13 cellular contexts compared by ENCODE assay signal in genomic region chr9:109956811-109957440, GRCh38.
A peak's percentile ranks its signal among the peaks of the same experiment; 100 is the strongest.
DNase-seq lines count a peak whose midpoint lies in the region; ATAC-seq, FAIRE-seq and TF ChIP-seq lines count a peak whose summit lies in the region.
"Had no signal": no experiment of that assay in that cellular context is flagged by ENCODE, and none has a peak within 500 bp of the region (broad histone marks: within the 10 kb centered on the region; RNA-seq: fewer than 3 reads in every experiment).

No MANE protein-coding gene starts in this region.

- no peaks in the 10 kb centered on the region for H3K27me3 ChIP-seq in cardiac muscle cell
- H3K27me3 ChIP-seq in hepatocyte, result no peaks in the 10 kb centered on the region
- no peaks in the 10 kb centered on the region for H3K27me3 ChIP-seq in suprapubic skin
- H3K27me3 ChIP-seq in small intestine (ENCODE audit: control insufficient read depth in 2 of 2, insufficient read depth in 2 of 2, low read length in 2 of 2), result no peaks in the 10 kb centered on the region
- H3K27me3 ChIP-seq: heart left ventricle, uterus had no signal

- H3K4me3 ChIP-seq in cardiac muscle cell, result no peak overlapping the region
- H3K4me3 ChIP-seq in hepatocyte, result no peak overlapping the region
- no peak overlapping the region for H3K4me3 ChIP-seq in suprapubic skin
- no peak overlapping the region for H3K4me3 ChIP-seq in small intestine (ENCODE audit: low read depth in 1 of 2, low read length in 2 of 2)
- H3K4me3 ChIP-seq: uterus had no signal

- no peak for FAIRE-seq in small intestine (lab: Jason Lieb, UNC)

- intact Hi-C loops in Right ventricle myocardium inferior (cut with DNase I), result no loop called here

- peaks cover under 1% of the 10 kb centered on the region for H3K36me3 ChIP-seq in cardiac muscle cell
- no peaks in the 10 kb centered on the region for H3K36me3 ChIP-seq in hepatocyte (replicated peaks; ENCODE audit: insufficient read depth, low read depth)
- H3K36me3 ChIP-seq in suprapubic skin, result no peaks in the 10 kb centered on the region
- H3K36me3 ChIP-seq in small intestine (ENCODE audit: control insufficient read depth in 2 of 2, insufficient read depth in 2 of 2, low read length in 2 of 2), result no peaks in the 10 kb centered on the region
- H3K36me3 ChIP-seq: heart left ventricle, uterus had no signal

- TF ChIP-seq CTCF in cardiac muscle cell (IDR thresholded peaks at IDR 0.05; ENCODE audit: low read depth, low read length), result no peak
- TF ChIP-seq CTCF in hepatocyte (IDR thresholded peaks at IDR 0.05; ENCODE audit: poor library complexity), result no peak
- TF ChIP-seq CTCF in suprapubic skin (IDR thresholded peaks at IDR 0.05), result no peak

- H3K79me2 ChIP-seq in hepatocyte, result no peaks in the 10 kb centered on the region

- no peaks in the 10 kb centered on the region for H3K9me2 ChIP-seq in hepatocyte (replicated peaks; ENCODE audit: insufficient read depth)

- H2AFZ ChIP-seq in hepatocyte, result no peak overlapping the region

- ATAC-seq in Right ventricle myocardium inferior, result no peak
- ATAC-seq in GM18868 (IDR thresholded peaks at IDR 0.05; ENCODE audit: unreplicated experiment), result no peak
- ATAC-seq: left colon had no signal

- no peak for TF ChIP-seq EP300 in suprapubic skin (IDR thresholded peaks at IDR 0.05)

- peak overlapping the region; percentile 28 for H3K4me2 ChIP-seq in hepatocyte

- H3K27ac ChIP-seq in cardiac muscle cell (peak overlapping the region; percentile 2), hepatocyte (no peak overlapping the region), suprapubic skin (no peak overlapping the region), small intestine (ENCODE audit: low read depth in 1 of 2, low read length in 1 of 2) (no peak overlapping the region)
- H3K27ac ChIP-seq: uterus had no signal

- no peak for TF ChIP-seq POLR2A in suprapubic skin (IDR thresholded peaks at IDR 0.05)

- DNase-seq in cardiac muscle cell (ENCODE audit: low read depth in 1 of 2, low spot score in 1 of 2) (peak in 1 of 2 donors; percentile 25), Right ventricle myocardium inferior (ENCODE audit: missing footprints) (no peak), NCI-H69 (lab: John Stamatoyannopoulos, UW) (peak; percentile 98), hepatocyte (ENCODE audit: low spot score) (no peak), nucleus accumbens (lab: John Stamatoyannopoulos, UW) (no peak), suprapubic skin (ENCODE audit: low spot score in 2 of 2) (no peak), small intestine (no peak)
- DNase-seq: heart left ventricle; Kasumi-1; left colon; stimulated activated CD4-positive, alpha-beta T cell treated with anti-CD3 and anti-CD28 coated beads, Interleukin-15, amount 100 ng/mL, for 24 hours; uterus had no signal

- no peaks in the 10 kb centered on the region for H3K9me3 ChIP-seq in cardiac muscle cell (ENCODE audit: low read depth)
- H3K9me3 ChIP-seq in hepatocyte (ENCODE audit: low read depth), result no peaks in the 10 kb centered on the region
- H3K9me3 ChIP-seq in suprapubic skin, result no peaks in the 10 kb centered on the region
- no peaks in the 10 kb centered on the region for H3K9me3 ChIP-seq in small intestine (ENCODE audit: control insufficient read depth, low read depth)
- H3K9me3 ChIP-seq: heart left ventricle, uterus had no signal

- H3K4me1 ChIP-seq in cardiac muscle cell (ENCODE audit: low read depth), result no peaks in the 10 kb centered on the region
- peaks cover 3% of the 10 kb centered on the region for H3K4me1 ChIP-seq in hepatocyte (ENCODE audit: insufficient read depth)
- no peaks in the 10 kb centered on the region for H3K4me1 ChIP-seq in suprapubic skin
- H3K4me1 ChIP-seq in small intestine (ENCODE audit: control insufficient read depth in 2 of 2, insufficient read depth in 1 of 2, low read depth in 1 of 2, low read length in 1 of 2), result no peaks in the 10 kb centered on the region
- H3K4me1 ChIP-seq: uterus had no signal

- no peaks in the 10 kb centered on the region for H4K20me1 ChIP-seq in hepatocyte (ENCODE audit: insufficient read depth, poor library complexity, severe bottlenecking)

- WGBS in hepatocyte (ENCODE audit: low lambda C conversion rate, missing lambda C conversion rate), result 48% methylated on average over 9 of the region's 9 CpGs
- WGBS in suprapubic skin, result 47% methylated on average over 9 of the region's 9 CpGs
- 49 to 56% (median 55%) methylated on average over 9 of the region's 9 CpGs for WGBS in small intestine, 3 donors
